ENCODE assay signal across 8 cellular contexts in genomic region chr6:31702421-31702818, GRCh38. TPM values are rescaled to one million over a fixed set of nuclear protein-coding genes. Genes with fewer than 3 reads are reported as not detected.
DNase-seq lines count a peak whose midpoint lies in the region; FAIRE-seq and TF ChIP-seq lines count a peak whose summit lies in the region.

No MANE protein-coding gene starts in this region.

- TF ChIP-seq EP300 in esophagus muscularis mucosa (IDR thresholded peaks at IDR 0.05), result no peak

- H3K4me1 ChIP-seq in esophagus muscularis mucosa (peaks cover 21 to 45% (median 32%) of the 10 kb centered on the region in 4 donors), neuron (ENCODE audit: insufficient read depth, low read length) (peaks cover 9% of the 10 kb centered on the region)

- 1% methylated on average over 8 of the region's 8 CpGs for WGBS in esophagus muscularis mucosa

- intact Hi-C loops in esophagus muscularis mucosa (cut with DNase I), result no loop called here

- H3K9me3 ChIP-seq in esophagus muscularis mucosa (no peaks in the 10 kb centered on the region), neuron (ENCODE audit: low read length) (no peaks in the 10 kb centered on the region)

- H3K27me3 ChIP-seq in esophagus muscularis mucosa (no peaks in the 10 kb centered on the region), neuron (ENCODE audit: insufficient read depth, low read length) (no peaks in the 10 kb centered on the region)

- H2AFZ ChIP-seq in neuron (ENCODE audit: low read depth, low read length), result peak overlapping the region; percentile 87

- H3K27ac ChIP-seq in VCaP (peak overlapping the region; percentile 85), esophagus muscularis mucosa (replicated peaks in 1 of 4) (peak overlapping the region; percentile 90 to 99 (median 97))

- DNase-seq in NCI-H1092 treated with DMSO at 0.1 percent for 48 hours (lab: John Stamatoyannopoulos, UW), result peak; percentile 48
- DNase-seq in NCI-H1092 (lab: John Stamatoyannopoulos, UW), result no peak
- no peak for DNase-seq in esophagus muscularis mucosa (ENCODE audit: extremely low spot score)
- no peak for DNase-seq in KG1 (lab: John Stamatoyannopoulos, UW)
- no peak for DNase-seq in NCI-H69 (lab: John Stamatoyannopoulos, UW)
- DNase-seq in H54 (ENCODE audit: insufficient read length, low spot score), result no peak

- H3K4me3 ChIP-seq in esophagus muscularis mucosa (peak overlapping the region; percentile 64 to 86 (median 80)), neuron (ENCODE audit: low read length) (peak overlapping the region; percentile 93)

- TF ChIP-seq POLR2A in esophagus muscularis mucosa (IDR thresholded peaks at IDR 0.05; ENCODE audit: low read depth), result no peak
- TF ChIP-seq POLR2A in H54 (IDR thresholded peaks at IDR 0.05; ENCODE audit: low read depth, low read length), result no peak

- H3K36me3 ChIP-seq in esophagus muscularis mucosa (peaks cover 12 to 35% (median 22%) of the 10 kb centered on the region in 4 donors), neuron (ENCODE audit: insufficient read depth, low read length) (peaks cover 22% of the 10 kb centered on the region)

- FAIRE-seq in H54 (lab: Jason Lieb, UNC), result no peak

- TF ChIP-seq CTCF in VCaP (conservative IDR thresholded peaks at IDR 0.05), result no peak
- TF ChIP-seq CTCF in esophagus muscularis mucosa (IDR thresholded peaks at IDR 0.05), result no peak

RNA-seq across cellular contexts. Expression of gene ABHD16A, which starts 0.7 kb away (rescaled TPM):
- total RNA-seq in esophagus muscularis mucosa, result 10 to 100 TPM; 44.9 to 57.9 (median 52.8) TPM

RNA-seq across cellular contexts. Expression of gene LY6G6F, which starts 4.2 kb away (rescaled TPM):
- total RNA-seq in esophagus muscularis mucosa, result not detected

RNA-seq across cellular contexts. Expression of gene LY6G6D, which starts 12.7 kb away (rescaled TPM):
- total RNA-seq in esophagus muscularis mucosa, result not detected

RNA-seq across cellular contexts. Expression of gene LY6G6C, which starts 19.1 kb away (rescaled TPM):
- not detected for total RNA-seq in esophagus muscularis mucosa

RNA-seq across cellular contexts. Expression of gene MPIG6B, which starts 20.8 kb away (rescaled TPM):
- total RNA-seq in esophagus muscularis mucosa, result not detected
